ENCODE assay signal across 1 cellular context in genomic region chr22:50199836-50200332, GRCh38.
TF ChIP-seq lines count a peak whose summit lies in the region.

No MANE protein-coding gene starts in this region.

TF ChIP-seq in H1, 55 proteins besides CTCF, POLR2A, EP300 and RAD21:
- TF ChIP-seq HDAC2 (IDR thresholded peaks at IDR 0.05; ENCODE audit: borderline replicate concordance in 1 of 2, low read depth in 2 of 2, low read length in 2 of 2) (no peak), E2F6 (IDR thresholded peaks at IDR 0.05) (peak; percentile 47; the same call in 1 of the 2 replicates), POLR2AphosphoS5 (IDR thresholded peaks at IDR 0.05; ENCODE audit: low read depth, low read length) (0 out of 2 replicates have a peak, but pooled peaks have one; percentile 35), CBX8 (IDR thresholded peaks at IDR 0.05; ENCODE audit: borderline replicate concordance, low read depth, low read length) (no peak), MAX (IDR thresholded peaks at IDR 0.05) (peak; percentile 29; the same call in 1 of the 2 replicates), CREB1 (IDR thresholded peaks at IDR 0.05) (0 out of 2 replicates have a peak, but pooled peaks have one; percentile 43), ASH2L (IDR thresholded peaks at IDR 0.05; ENCODE audit: low read length) (peak; percentile 43), CTBP2 (IDR thresholded peaks at IDR 0.05; ENCODE audit: borderline replicate concordance, insufficient read depth, insufficient read length, low read length) (peak; percentile 18), SIN3A (conservative IDR thresholded peaks at IDR 0.05 in 1 of 2, IDR thresholded peaks at IDR 0.05 in 1 of 2; ENCODE audit: low read depth in 1 of 2, low read length in 2 of 2) (peak in 1 of 2 experiments; percentile 51; a peak in 1 of 4 replicates), TAF7 (optimal IDR thresholded peaks at IDR 0.05; ENCODE audit: borderline replicate concordance, low read depth, low read length) (no peak)
